Comparison of ENCODE assay signal across 8 cellular contexts in genomic region chr19:12156254-12157058, GRCh38. TPM values are rescaled to one million over a fixed set of nuclear protein-coding genes. Genes with fewer than 3 reads are reported as not detected.
A peak's percentile ranks its signal among the peaks of the same experiment; 100 is the strongest.
DNase-seq lines count a peak whose midpoint lies in the region; ATAC-seq and TF ChIP-seq lines count a peak whose summit lies in the region.

Gene ZNF625, minus strand, starts transcription at chr19:12156734. Its CDS starts 176 bp downstream, at chr19:12156558.

- no peaks in the 10 kb centered on the region; the same call in 1 of the 2 replicates for H3K27me3 ChIP-seq in H7 (ENCODE audit: control insufficient read depth, insufficient read depth, low read length)

- peak; percentile 85 for ATAC-seq in stimulated activated effector memory CD8-positive, alpha-beta T cell treated with anti-CD3 and anti-CD28 coated beads, Interleukin-12 subunit alpha, Interleukin-12 subunit beta, amount 100 ng/mL, for 72 hours

- DNase-seq in GF-D8 (lab: John Stamatoyannopoulos, UW) (peak; percentile 7), H7 (peak; percentile 97), NCI-H2029 treated with DMSO at 0.1 percent for 48 hours (lab: John Stamatoyannopoulos, UW) (peak; percentile 67), endothelial cell (ENCODE audit: low spot score) (peak; percentile 86), medulla oblongata (ENCODE audit: extremely low spot score) (peak; percentile 95), SW480 (ENCODE audit: low spot score) (no peak)
- DNase-seq in stimulated activated effector memory CD8-positive, alpha-beta T cell treated with anti-CD3 and anti-CD28 coated beads, Interleukin-12 subunit alpha, Interleukin-12 subunit beta, amount 100 ng/mL, for 72 hours (ENCODE audit: low spot score in 2 of 2): peak in 1 of 2 donors; percentile 69

- peak within 1 kb of the TSS; percentile 87 for H3K4me3 Mint-ChIP-seq in endothelial cell (ENCODE audit: unreplicated experiment)
- H3K4me3 Mint-ChIP-seq in stimulated activated effector memory CD8-positive, alpha-beta T cell treated with anti-CD3 and anti-CD28 coated beads, Interleukin-12 subunit alpha, Interleukin-12 subunit beta, amount 100 ng/mL, for 72 hours: peak within 1 kb of the TSS; percentile 82

- peak within 1 kb of the TSS; percentile 86 for H3K27ac Mint-ChIP-seq in endothelial cell (ENCODE audit: unreplicated experiment)
- peak within 1 kb of the TSS; percentile 90 for H3K27ac Mint-ChIP-seq in stimulated activated effector memory CD8-positive, alpha-beta T cell treated with anti-CD3 and anti-CD28 coated beads, Interleukin-12 subunit alpha, Interleukin-12 subunit beta, amount 100 ng/mL, for 72 hours

- no peak for TF ChIP-seq CTCF in WI38 (IDR thresholded peaks at IDR 0.05; ENCODE audit: low read depth, low read length)
- no peak for TF ChIP-seq CTCF in endothelial cell (IDR thresholded peaks at IDR 0.05; ENCODE audit: unreplicated experiment)

- H3K9me3 Mint-ChIP-seq in endothelial cell (ENCODE audit: unreplicated experiment): no peaks in the 10 kb centered on the region
- no peaks in the 10 kb centered on the region for H3K9me3 Mint-ChIP-seq in stimulated activated effector memory CD8-positive, alpha-beta T cell treated with anti-CD3 and anti-CD28 coated beads, Interleukin-12 subunit alpha, Interleukin-12 subunit beta, amount 100 ng/mL, for 72 hours

- peak within 1 kb of the TSS; percentile 83 for H3K4me3 ChIP-seq in H7 (ENCODE audit: insufficient read depth, low read depth, low read length)
- peak within 1 kb of the TSS; percentile 89 for H3K4me3 ChIP-seq in WI38 (ENCODE audit: low read depth, low read length)

- peaks cover 12% of the 10 kb centered on the region for H3K27me3 Mint-ChIP-seq in endothelial cell (ENCODE audit: unreplicated experiment)

- peaks cover 16% of the 10 kb centered on the region for H3K4me1 Mint-ChIP-seq in endothelial cell (ENCODE audit: unreplicated experiment)
- peaks cover 6% of the 10 kb centered on the region for H3K4me1 Mint-ChIP-seq in stimulated activated effector memory CD8-positive, alpha-beta T cell treated with anti-CD3 and anti-CD28 coated beads, Interleukin-12 subunit alpha, Interleukin-12 subunit beta, amount 100 ng/mL, for 72 hours

- H3K36me3 Mint-ChIP-seq in endothelial cell (ENCODE audit: low read depth, unreplicated experiment): peaks cover 9% of the 10 kb centered on the region
- peaks cover 6% of the 10 kb centered on the region for H3K36me3 Mint-ChIP-seq in stimulated activated effector memory CD8-positive, alpha-beta T cell treated with anti-CD3 and anti-CD28 coated beads, Interleukin-12 subunit alpha, Interleukin-12 subunit beta, amount 100 ng/mL, for 72 hours

- H3K36me3 ChIP-seq in H7 (replicated peaks; ENCODE audit: control insufficient read depth, insufficient read depth, low read length): peaks cover 2% of the 10 kb centered on the region; the same call in 1 of the 2 replicates

RNA-seq across cellular contexts. Expression of gene ZNF625, which starts in this region (rescaled TPM):
- 7.7 and 12.9 TPM in 2 replicates for total RNA-seq in H7 (2014; rRNA removed; shearing (Covaris generic))
- 26.7 TPM for total RNA-seq in endothelial cell (ENCODE audit: unreplicated experiment)
